ENCODE assay signal across 14 cellular contexts in the genomic region with DNA sequence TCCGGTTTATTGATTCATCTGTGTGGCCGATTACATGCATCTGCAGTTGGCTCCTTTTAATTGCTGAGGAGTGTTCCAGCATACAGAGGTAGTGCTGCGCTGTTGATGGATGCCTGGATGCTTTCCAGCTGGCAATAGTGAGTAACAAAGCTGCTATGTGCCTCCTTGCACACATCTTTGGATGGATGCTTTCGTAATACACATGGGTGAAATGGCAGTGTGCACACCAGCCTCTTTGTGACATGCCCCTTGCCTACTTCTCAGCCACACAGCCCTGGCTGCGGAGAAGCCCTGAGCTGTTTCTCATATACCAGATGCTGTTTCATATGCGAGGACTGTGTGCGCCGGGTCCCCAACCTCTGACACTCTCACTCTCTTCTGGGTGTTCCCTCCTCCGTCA.
DNase-seq lines count a peak whose midpoint lies in the region; ATAC-seq, FAIRE-seq and TF ChIP-seq lines count a peak whose summit lies in the region.
"Had no signal": no experiment of that assay in that cellular context is flagged by ENCODE, and none has a peak within 500 bp of the region (broad histone marks: within the 10 kb centered on the region; RNA-seq: fewer than 3 reads in every experiment).

No MANE protein-coding gene starts in this region.

- no peak overlapping the region for H2AFZ ChIP-seq in keratinocyte (ENCODE audit: control insufficient read depth, low read length)

- DNase-seq in NCI-H1105 (lab: John Stamatoyannopoulos, UW) (peak; percentile 83), amniotic epithelial cell (ENCODE audit: low read depth) (peak; percentile 69), keratinocyte (ENCODE audit: low read depth, low spot score) (peak; percentile 17), esophagus muscularis mucosa (ENCODE audit: extremely low spot score) (no peak), iPS-NIHi7 (ENCODE audit: extremely low spot score) (no peak), HuH-7 (ENCODE audit: low spot score) (no peak)
- no peak for DNase-seq in effector memory CD8-positive, alpha-beta T cell
- DNase-seq: amniotic stem cell; effector CD4-positive, alpha-beta T cell; NCI-H524; SHP77 had no signal

- FAIRE-seq in keratinocyte (lab: Jason Lieb, UNC), result no peak
- FAIRE-seq: K562 had no signal

- no peak overlapping the region for H3K4me2 ChIP-seq in keratinocyte (ENCODE audit: control insufficient read depth, extremely low read depth, insufficient read depth, low read depth, low read length)

- no peaks in the 10 kb centered on the region for H4K20me1 ChIP-seq in keratinocyte (ENCODE audit: control insufficient read depth, extremely low read depth, insufficient read depth, low read length)

- H3K9me3 Mint-ChIP-seq in effector memory CD8-positive, alpha-beta T cell, result no peaks in the 10 kb centered on the region

- no peaks in the 10 kb centered on the region for H3K4me1 Mint-ChIP-seq in effector memory CD8-positive, alpha-beta T cell (ENCODE audit: low read depth in 2 of 2)

- peak overlapping the region; percentile 73 for H3K27ac ChIP-seq in C4-2B
- H3K27ac ChIP-seq in keratinocyte (ENCODE audit: control insufficient read depth, insufficient read depth, low read length), result no peak overlapping the region
- H3K27ac ChIP-seq in esophagus muscularis mucosa (replicated peaks in 1 of 4), result no peak overlapping the region
- H3K27ac ChIP-seq: prostate gland had no signal

- no peak overlapping the region for H3K4me3 Mint-ChIP-seq in effector memory CD8-positive, alpha-beta T cell

- intact Hi-C loops in esophagus muscularis mucosa (cut with DNase I), result no loop called here

- no peak overlapping the region for H3K9ac ChIP-seq in keratinocyte (ENCODE audit: control insufficient read depth, extremely low read depth, insufficient read depth, low read length)

- ATAC-seq in effector memory CD8-positive, alpha-beta T cell (replicated peaks), result no peak
- ATAC-seq: K562 had no signal

- no peaks in the 10 kb centered on the region for H3K36me3 Mint-ChIP-seq in effector memory CD8-positive, alpha-beta T cell (ENCODE audit: insufficient read depth)

- no peaks in the 10 kb centered on the region for H3K9me3 ChIP-seq in keratinocyte (ENCODE audit: control insufficient read depth, low read depth, low read length)
- H3K9me3 ChIP-seq in esophagus muscularis mucosa, result no peaks in the 10 kb centered on the region
- H3K9me3 ChIP-seq: prostate gland had no signal

- peaks cover 4 to 22% of the 10 kb centered on the region in 2 donors for H3K27me3 Mint-ChIP-seq in effector memory CD8-positive, alpha-beta T cell

- no peak overlapping the region for H3K27ac Mint-ChIP-seq in effector memory CD8-positive, alpha-beta T cell

- TF ChIP-seq EP300 in esophagus muscularis mucosa (IDR thresholded peaks at IDR 0.05), result no peak

- TF ChIP-seq POLR2A in esophagus muscularis mucosa (IDR thresholded peaks at IDR 0.05; ENCODE audit: low read depth), result no peak

- no peaks in the 10 kb centered on the region for H3K9me1 ChIP-seq in keratinocyte (ENCODE audit: control insufficient read depth, extremely low read depth, insufficient read depth, low read length)

- 75% methylated on average over 8 of the region's 9 CpGs for WGBS in esophagus muscularis mucosa

- dilution Hi-C loops in keratinocyte (cut with MboI; ENCODE audit: extremely low pct_ligation_motif_present, low sequenced_read_pairs), result no loop called here

- no peak for TF ChIP-seq CTCF in C4-2B (conservative IDR thresholded peaks at IDR 0.05)
- TF ChIP-seq CTCF in keratinocyte (optimal IDR thresholded peaks at IDR 0.05 in 1 of 3, IDR thresholded peaks at IDR 0.05 in 1 of 3, conservative IDR thresholded peaks at IDR 0.05 in 1 of 3; ENCODE audit: extremely low read depth in 1 of 3, insufficient read depth in 2 of 3, low read length in 3 of 3), result no peak
- TF ChIP-seq CTCF in esophagus muscularis mucosa (IDR thresholded peaks at IDR 0.05), result no peak

- no peaks in the 10 kb centered on the region for H3K36me3 ChIP-seq in keratinocyte (ENCODE audit: control insufficient read depth in 2 of 2, extremely low read depth in 1 of 2, insufficient read depth in 2 of 2, low read length in 2 of 2)
- H3K36me3 ChIP-seq in esophagus muscularis mucosa, result no peaks in the 10 kb centered on the region
- H3K36me3 ChIP-seq: prostate gland had no signal

- no peaks in the 10 kb centered on the region for H3K27me3 ChIP-seq in keratinocyte (ENCODE audit: control insufficient read depth, extremely low read depth, insufficient read depth, low read length)
- H3K27me3 ChIP-seq in esophagus muscularis mucosa, result no peaks in the 10 kb centered on the region

- no peak overlapping the region for H3K4me3 ChIP-seq in keratinocyte (ENCODE audit: control insufficient read depth in 2 of 3, extremely low read depth in 1 of 3, insufficient read depth in 2 of 3, low read depth in 1 of 3, low read length in 3 of 3)
- H3K4me3 ChIP-seq in esophagus muscularis mucosa, result no peak overlapping the region
- H3K4me3 ChIP-seq: K562, prostate gland had no signal

- H3K4me1 ChIP-seq in keratinocyte (ENCODE audit: control insufficient read depth, extremely low read depth, insufficient read depth, low read length) (no peaks in the 10 kb centered on the region), esophagus muscularis mucosa (peaks cover 15 to 23% (median 16%) of the 10 kb centered on the region in 4 donors)

- no peaks in the 10 kb centered on the region for H3K79me2 ChIP-seq in keratinocyte (ENCODE audit: control insufficient read depth, insufficient read depth, low read length)

Comparison
In these comparisons a context has a peak if more than half of its experiments do, and no peak if none do; other contexts are left out.
1. DNase-seq: peak in NCI-H1105 (single experiment), amniotic epithelial cell (single experiment) and keratinocyte (single experiment); none in effector memory CD8-positive, alpha-beta T cell (0 of 3), esophagus muscularis mucosa (single experiment), iPS-NIHi7 (single experiment) and HuH-7 (single experiment).